ENCODE assay signal across 9 cellular contexts in genomic region chr2:181058378-181059269, GRCh38.
A peak's percentile ranks its signal among the peaks of the same experiment; 100 is the strongest.
DNase-seq lines count a peak whose midpoint lies in the region; ATAC-seq and TF ChIP-seq lines count a peak whose summit lies in the region.
"Had no signal": no experiment of that assay in that cellular context is flagged by ENCODE, and none has a peak within 500 bp of the region (broad histone marks: within the 10 kb centered on the region; RNA-seq: fewer than 3 reads in every experiment).

No MANE protein-coding gene starts in this region.

- H3K27me3 ChIP-seq in Loucy (ENCODE audit: insufficient read depth, low read length, poor library complexity, severe bottlenecking): no peaks in the 10 kb centered on the region

- H3K4me3 Mint-ChIP-seq in activated CD4-positive, alpha-beta T cell treated with anti-CD3 and anti-CD28 coated beads, Interleukin-2, amount 10 ng/mL, durations not matched to agents 24 days and 14 days: no peak overlapping the region

- no peak overlapping the region for H2AFZ ChIP-seq in Loucy (ENCODE audit: low read length)

- no peak overlapping the region for H3K9ac ChIP-seq in Loucy (ENCODE audit: low read depth, low read length, poor library complexity, severe bottlenecking)

- H3K9me3 ChIP-seq in Loucy (ENCODE audit: insufficient read depth, low read depth, low read length): no peaks in the 10 kb centered on the region
- H3K9me3 ChIP-seq: thoracic aorta had no signal

- H3K79me2 ChIP-seq in Loucy (ENCODE audit: insufficient read depth, low read length): no peaks in the 10 kb centered on the region

- ATAC-seq in GM21529 (IDR thresholded peaks at IDR 0.05; ENCODE audit: unreplicated experiment): peak; percentile 80

- no peaks in the 10 kb centered on the region for H3K36me3 ChIP-seq in Loucy (ENCODE audit: insufficient read depth, low read length)

- H3K9me2 ChIP-seq in Loucy (replicated peaks; ENCODE audit: low read depth, low read length): no peaks in the 10 kb centered on the region

- H3K4me1 ChIP-seq in Loucy (ENCODE audit: insufficient read depth, low read length, poor library complexity, severe bottlenecking): peaks cover 4% of the 10 kb centered on the region

- no peak overlapping the region for H3K4me2 ChIP-seq in Loucy (ENCODE audit: low read depth, low read length, poor library complexity, severe bottlenecking)

- no peaks in the 10 kb centered on the region for H3F3A ChIP-seq in Loucy (ENCODE audit: low read depth)

- no peak overlapping the region for H3K27ac Mint-ChIP-seq in activated CD4-positive, alpha-beta T cell treated with anti-CD3 and anti-CD28 coated beads, Interleukin-2, amount 10 ng/mL, durations not matched to agents 24 days and 14 days

- peak; percentile 20 for DNase-seq in NCI-H2227 (lab: John Stamatoyannopoulos, UW; ENCODE audit: unreplicated experiment)
- DNase-seq in NCI-H2227 treated with DMSO at 0.1 percent for 48 hours (lab: John Stamatoyannopoulos, UW): no peak
- peak; percentile 79 for DNase-seq in activated CD4-positive, alpha-beta T cell treated with anti-CD3 and anti-CD28 coated beads, Interleukin-2, amount 10 ng/mL, durations not matched to agents 24 days and 14 days
- peak; percentile 8 for DNase-seq in globus pallidus (ENCODE audit: low spot score)
- peak; percentile 0 to 13 for DNase-seq in stimulated activated CD4-positive, alpha-beta T cell treated with anti-CD3 and anti-CD28 coated beads, Interleukin-4, amount 100 ng/mL, for 4 hours
- no peak for DNase-seq in ecto neural progenitor cell (ENCODE audit: low spot score)

- no peak overlapping the region for H3K4me3 ChIP-seq in Loucy (ENCODE audit: low read length, poor library complexity, severe bottlenecking)
- H3K4me3 ChIP-seq: thoracic aorta had no signal

- TF ChIP-seq CTCF in Loucy (conservative IDR thresholded peaks at IDR 0.05; ENCODE audit: low read length): peak; percentile 99

- no peaks in the 10 kb centered on the region for H4K20me1 ChIP-seq in Loucy (ENCODE audit: insufficient read depth, low read length, poor library complexity, severe bottlenecking)

- no peaks in the 10 kb centered on the region for H3K9me3 Mint-ChIP-seq in activated CD4-positive, alpha-beta T cell treated with anti-CD3 and anti-CD28 coated beads, Interleukin-2, amount 10 ng/mL, durations not matched to agents 24 days and 14 days

- no peaks in the 10 kb centered on the region for H3K27me3 Mint-ChIP-seq in activated CD4-positive, alpha-beta T cell treated with anti-CD3 and anti-CD28 coated beads, Interleukin-2, amount 10 ng/mL, durations not matched to agents 24 days and 14 days

- H3K4me1 Mint-ChIP-seq in activated CD4-positive, alpha-beta T cell treated with anti-CD3 and anti-CD28 coated beads, Interleukin-2, amount 10 ng/mL, durations not matched to agents 24 days and 14 days: peaks cover 5% of the 10 kb centered on the region

- intact Hi-C loops in activated CD4-positive, alpha-beta T cell treated with anti-CD3 and anti-CD28 coated beads, Interleukin-2, amount 10 ng/mL, durations not matched to agents 24 days and 14 days (cut with micrococcal nuclease): loop anchor here (1.0 to 10.0 kb wide), 3 partner anchors 174 to 934 kb away; no protein-coding TSS in a partner anchor

- H3K36me3 Mint-ChIP-seq in activated CD4-positive, alpha-beta T cell treated with anti-CD3 and anti-CD28 coated beads, Interleukin-2, amount 10 ng/mL, durations not matched to agents 24 days and 14 days (ENCODE audit: low read depth): no peaks in the 10 kb centered on the region

Comparison
In these comparisons a context has a peak if more than half of its experiments do, and no peak if none do; other contexts are left out.
1. DNase-seq: peak in NCI-H2227 (single experiment), activated CD4-positive, alpha-beta T cell treated with anti-CD3 and anti-CD28 coated beads, Interleukin-2, amount 10 ng/mL, durations not matched to agents 24 days and 14 days (single experiment), globus pallidus (single experiment) and stimulated activated CD4-positive, alpha-beta T cell treated with anti-CD3 and anti-CD28 coated beads, Interleukin-4, amount 100 ng/mL, for 4 hours (2 of 2); none in NCI-H2227 treated with DMSO at 0.1 percent for 48 hours (single experiment) and ecto neural progenitor cell (single experiment).